Comparison of ENCODE assay signal across 8 cellular contexts in the genomic region with DNA sequence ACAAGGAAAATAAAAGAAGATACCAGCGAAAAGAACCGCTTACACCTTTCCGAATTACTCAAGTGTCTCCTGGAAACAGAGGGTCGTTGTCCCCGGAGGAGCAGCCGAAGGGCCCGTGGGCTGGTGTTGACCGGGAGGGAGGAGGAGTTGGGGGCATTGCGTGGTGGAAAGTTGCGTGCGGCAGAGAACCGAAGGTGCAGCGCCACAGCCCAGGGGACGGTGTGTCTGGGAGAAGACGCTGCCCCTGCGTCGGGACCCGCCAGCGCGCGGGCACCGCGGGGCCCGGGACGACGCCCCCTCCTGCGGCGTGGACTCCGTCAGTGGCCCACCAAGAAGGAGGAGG. TPM values are rescaled to one million over a fixed set of nuclear protein-coding genes. Genes with fewer than 3 reads are reported as not detected.
A peak's percentile ranks its signal among the peaks of the same experiment; 100 is the strongest.
DNase-seq lines count a peak whose midpoint lies in the region; ATAC-seq and TF ChIP-seq lines count a peak whose summit lies in the region.

No MANE protein-coding gene starts in this region.

- H2AFZ ChIP-seq in fibroblast of lung (ENCODE audit: low read length): peak overlapping the region; percentile 80

- H3K9me3 Mint-ChIP-seq in Calu3 (ENCODE audit: low read depth, unreplicated experiment) (no peaks in the 10 kb centered on the region), neural crest cell (no peaks in the 10 kb centered on the region)

- intact Hi-C loops in Calu3 (cut with micrococcal nuclease; ENCODE audit: unreplicated experiment): loop anchor here (2.0 to 10.0 kb wide), 6 partner anchors 250 to 1090 kb away; no protein-coding TSS in a partner anchor

- H4K20me1 ChIP-seq in fibroblast of lung (ENCODE audit: control insufficient read depth, extremely low read depth, insufficient read depth, low read length): no peaks in the 10 kb centered on the region

- TF ChIP-seq CTCF in Calu3 (IDR thresholded peaks at IDR 0.05; ENCODE audit: unreplicated experiment) (no peak), fibroblast of lung (conservative IDR thresholded peaks at IDR 0.05 in 1 of 2, IDR thresholded peaks at IDR 0.05 in 1 of 2; ENCODE audit: low read depth in 1 of 2, low read length in 2 of 2) (no peak), neural crest cell (conservative IDR thresholded peaks at IDR 0.05) (no peak)

- WGBS in urinary bladder: under 1% methylated on average over 29 of the region's 29 CpGs

- CTCF ChIA-PET in Calu3 (lab: Charles Lee): interaction anchor here (1.5 to 2.7 kb wide), 2 partner anchors 763 to 771 kb away, joined by 7 to 14 read pairs; no protein-coding TSS in a partner anchor

- H3K9ac ChIP-seq in HUES48 (ENCODE audit: low read depth, low read length) (peak overlapping the region; percentile 54), fibroblast of lung (ENCODE audit: insufficient read depth, low read length) (peak overlapping the region; percentile 86)

- H3K4me2 ChIP-seq in fibroblast of lung (ENCODE audit: extremely low read depth, insufficient read depth, low read length): peak overlapping the region; percentile 89

- H3K9me3 ChIP-seq in HUES48 (ENCODE audit: control insufficient read depth, insufficient read depth, low read length): no peaks in the 10 kb centered on the region
- H3K9me3 ChIP-seq in fibroblast of lung (ENCODE audit: control insufficient read depth, insufficient read depth, low read depth, low read length): no peaks in the 10 kb centered on the region

- H3K4me1 Mint-ChIP-seq in Calu3 (ENCODE audit: low read depth, unreplicated experiment): peaks cover 10% of the 10 kb centered on the region
- peaks cover 37% of the 10 kb centered on the region for H3K4me1 Mint-ChIP-seq in neural crest cell

- H3K27ac ChIP-seq in HUES48 (ENCODE audit: low read depth, low read length): peak overlapping the region; percentile 86
- peak overlapping the region; percentile 85 for H3K27ac ChIP-seq in fibroblast of lung (ENCODE audit: insufficient read depth, low read length)
- H3K27ac ChIP-seq in urinary bladder (ENCODE audit: low read depth): peak overlapping the region; percentile 57

- H3K36me3 Mint-ChIP-seq in Calu3 (ENCODE audit: insufficient read depth, unreplicated experiment): peaks cover 63% of the 10 kb centered on the region
- H3K36me3 Mint-ChIP-seq in neural crest cell (ENCODE audit: low read depth): no peaks in the 10 kb centered on the region

- DNase-seq in Calu3 (peak; percentile 36), fibroblast of lung (ENCODE audit: low read depth in 2 of 2) (no peak), neural crest cell (ENCODE audit: low read depth, low spot score) (peak; percentile 10), GM19238 (ENCODE audit: insufficient read length, low spot score) (no peak)
- DNase-seq in activated CD4-positive, alpha-beta T cell treated with anti-CD3 and anti-CD28 coated beads, Interleukin-2, amount 50 U/mL, for 48 hours: peak; percentile 36 to 50

- H3K79me2 ChIP-seq in fibroblast of lung (ENCODE audit: control insufficient read depth, insufficient read depth, low read length): peaks cover 51% of the 10 kb centered on the region

- H3K27me3 ChIP-seq in HUES48 (ENCODE audit: control insufficient read depth, insufficient read depth, low read length): peaks cover 35% of the 10 kb centered on the region
- no peaks in the 10 kb centered on the region for H3K27me3 ChIP-seq in fibroblast of lung (ENCODE audit: control insufficient read depth, insufficient read depth, low read length)

- peak overlapping the region; percentile 92 for H3K4me3 Mint-ChIP-seq in Calu3 (ENCODE audit: low read depth, unreplicated experiment)
- peak overlapping the region; percentile 91 for H3K4me3 Mint-ChIP-seq in neural crest cell

- peak overlapping the region; percentile 76 for H3K4me3 ChIP-seq in HUES48 (ENCODE audit: low read depth, low read length)
- peak overlapping the region; percentile 59 to 98 (median 92) for H3K4me3 ChIP-seq in fibroblast of lung (replicated peaks in 1 of 4; ENCODE audit: control extremely low read depth in 1 of 4, insufficient read depth in 1 of 4, low read depth in 3 of 4, low read length in 4 of 4)
- H3K4me3 ChIP-seq in urinary bladder (ENCODE audit: low read depth, low read length): peak overlapping the region; percentile 63

- H3K27me3 Mint-ChIP-seq in Calu3 (ENCODE audit: unreplicated experiment): no peaks in the 10 kb centered on the region
- H3K27me3 Mint-ChIP-seq in neural crest cell (ENCODE audit: low read depth): peaks cover 47% of the 10 kb centered on the region

- peak overlapping the region; percentile 99 for H3K27ac Mint-ChIP-seq in Calu3 (ENCODE audit: unreplicated experiment)
- H3K27ac Mint-ChIP-seq in neural crest cell (ENCODE audit: unreplicated experiment): no peak overlapping the region

- H3K4me1 ChIP-seq in HUES48 (ENCODE audit: control insufficient read depth, insufficient read depth, low read length) (peaks cover 21% of the 10 kb centered on the region), fibroblast of lung (ENCODE audit: control insufficient read depth, extremely low read depth, insufficient read depth, low read length) (peaks cover 6% of the 10 kb centered on the region), urinary bladder (ENCODE audit: insufficient read depth) (peaks cover 2% of the 10 kb centered on the region)

- BruUV-seq in Calu3 (replicated peaks; lab: Mats Ljungman, UMichigan): no TSS peak

- H3K36me3 ChIP-seq in HUES48 (ENCODE audit: control insufficient read depth, insufficient read depth, low read length) (no peaks in the 10 kb centered on the region), fibroblast of lung (ENCODE audit: control insufficient read depth, insufficient read depth, low read length) (no peaks in the 10 kb centered on the region), urinary bladder (ENCODE audit: insufficient read depth) (no peaks in the 10 kb centered on the region)

- no peak for ATAC-seq in GM21529 (IDR thresholded peaks at IDR 0.05; ENCODE audit: unreplicated experiment)

RNA-seq across cellular contexts. Expression of a gene that starts 0.3 kb away (rescaled TPM):
- 146 and 166 TPM in 2 replicates for total RNA-seq in Calu3 (2022)
- 75.2 and 168 TPM in 2 replicates for total RNA-seq in fibroblast of lung
- 158 and 188 TPM in 2 replicates for polyA plus RNA-seq in fibroblast of lung
- 94.7 and 100.0 TPM in 2 replicates for polyA plus RNA-seq in fibroblast of lung (2012)
- 7.6 and 13.1 TPM in 2 replicates for polyA minus RNA-seq in fibroblast of lung (ENCODE audit: low replicate concordance)
- 8.4 and 8.7 TPM in 2 replicates for total RNA-seq in neural crest cell
- 153 TPM for total RNA-seq in urinary bladder
- 33.7 TPM for polyA plus RNA-seq in urinary bladder

Comparison
In these comparisons a context has a peak if more than half of its experiments do, and no peak if none do; other contexts are left out.
1. DNase-seq: peak in Calu3 (single experiment), activated CD4-positive, alpha-beta T cell treated with anti-CD3 and anti-CD28 coated beads, Interleukin-2, amount 50 U/mL, for 48 hours (2 of 2) and neural crest cell (single experiment); none in fibroblast of lung (0 of 2) and GM19238 (single experiment).
2. Peak in every context shown above with its lines, with median percentiles within 50 percentile points of each other: H3K27ac ChIP-seq and H3K4me3 ChIP-seq.